ENCODE assay signal across 8 cellular contexts in the genomic region with DNA sequence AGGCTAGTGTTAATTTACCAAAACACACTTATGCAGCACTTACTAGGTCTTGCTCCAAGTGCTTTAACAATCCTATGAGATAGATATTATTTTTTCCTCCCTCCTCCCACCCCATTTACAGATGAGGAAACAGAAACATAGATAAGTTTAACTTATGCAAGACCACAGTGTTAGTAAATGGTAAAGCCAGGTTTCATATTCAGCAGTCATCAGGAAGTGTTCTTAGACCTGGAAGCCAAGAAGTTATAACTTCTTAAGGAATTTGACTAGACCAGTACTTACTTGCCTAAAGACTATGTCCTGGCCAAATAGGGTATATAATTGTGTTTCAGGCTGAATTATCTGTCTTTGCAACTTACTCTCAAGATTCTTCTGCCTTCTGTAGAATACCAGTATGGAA. TPM values are rescaled to one million over a fixed set of nuclear protein-coding genes. Genes with fewer than 3 reads are reported as not detected.
DNase-seq lines count a peak whose midpoint lies in the region; ATAC-seq and TF ChIP-seq lines count a peak whose summit lies in the region.

No MANE protein-coding gene starts in this region.

- H3K4me1 ChIP-seq in CD8-positive, alpha-beta memory T cell (ENCODE audit: insufficient read depth, low read length) = peaks cover 45% of the 10 kb centered on the region
- peaks cover 17% of the 10 kb centered on the region for H3K4me1 ChIP-seq in mammary epithelial cell (ENCODE audit: insufficient read depth, low read length)

- CTCF ChIA-PET in CD8-positive, alpha-beta memory T cell (lab: Charles Lee) = no interaction called here
- CTCF ChIA-PET in mammary epithelial cell (lab: Charles Lee; ENCODE audit: low non-redundant PET) = no interaction called here

- peaks cover 58 to 87% (median 84%) of the 10 kb centered on the region in 3 donors for H3K4me1 Mint-ChIP-seq in CD8-positive, alpha-beta memory T cell

- H4K20me1 ChIP-seq in mammary epithelial cell (ENCODE audit: insufficient read depth, low read length) = no peaks in the 10 kb centered on the region

- POLR2A ChIA-PET in CD8-positive, alpha-beta memory T cell (lab: Charles Lee) = no interaction called here

- no peaks in the 10 kb centered on the region for H3K9me3 ChIP-seq in CD8-positive, alpha-beta memory T cell (ENCODE audit: low read length)
- H3K9me3 ChIP-seq in KOPT-K1 (ENCODE audit: insufficient read depth, low read length, poor library complexity, severe bottlenecking) = no peaks in the 10 kb centered on the region
- no peaks in the 10 kb centered on the region for H3K9me3 ChIP-seq in mammary epithelial cell (replicated peaks; ENCODE audit: insufficient read depth, low read length)

- ATAC-seq in GM21423 (IDR thresholded peaks at IDR 0.05; ENCODE audit: unreplicated experiment) = peak; percentile 47

- intact Hi-C loops in mammary epithelial cell (cut with micrococcal nuclease) = no loop called here

- H3K27me3 ChIP-seq in CD8-positive, alpha-beta memory T cell (ENCODE audit: insufficient read depth, low read length, poor library complexity, severe bottlenecking) = no peaks in the 10 kb centered on the region
- no peaks in the 10 kb centered on the region for H3K27me3 ChIP-seq in mammary epithelial cell (ENCODE audit: insufficient read depth, low read length)

- peaks cover 0 to 5% (median 0%) of the 10 kb centered on the region in 3 donors for H3K36me3 Mint-ChIP-seq in CD8-positive, alpha-beta memory T cell

- peak overlapping the region in 5 of 7 donors; percentile 2 to 19 (median 10) for H3K4me3 Mint-ChIP-seq in CD8-positive, alpha-beta memory T cell

- no peak overlapping the region for H3K27ac ChIP-seq in CD8-positive, alpha-beta memory T cell (ENCODE audit: low read depth, low read length)
- H3K27ac ChIP-seq in KOPT-K1 (ENCODE audit: low read depth, low read length, poor library complexity, severe bottlenecking) (peak overlapping the region; percentile 100), mammary epithelial cell (ENCODE audit: insufficient read depth, low read depth, low read length) (peak overlapping the region; percentile 3)

- H3K27me3 Mint-ChIP-seq in CD8-positive, alpha-beta memory T cell = no peaks in the 10 kb centered on the region

- dilution Hi-C loops in mammary epithelial cell (cut with HindIII; ENCODE audit: low sequenced_read_pairs) = no loop called here

- no peak overlapping the region for H3K9ac ChIP-seq in mammary epithelial cell (ENCODE audit: insufficient read depth, low read length)

- peaks cover 83% of the 10 kb centered on the region for H3K79me2 ChIP-seq in mammary epithelial cell (ENCODE audit: insufficient read depth, low read length)

- no peak for DNase-seq in CD8-positive, alpha-beta memory T cell
- DNase-seq in mammary epithelial cell (peak; percentile 58), GM13976 (ENCODE audit: low spot score) (no peak), DMS53 treated with DMSO at 0.1 percent for 48 hours (lab: John Stamatoyannopoulos, UW; ENCODE audit: unreplicated experiment) (no peak), LoVo (ENCODE audit: low spot score) (no peak), hepatic stellate cell (ENCODE audit: low spot score) (no peak)

- no peak overlapping the region for H3K4me3 ChIP-seq in CD8-positive, alpha-beta memory T cell (ENCODE audit: low read length)
- peak overlapping the region in 1 of 3 experiments; percentile 12 for H3K4me3 ChIP-seq in mammary epithelial cell (replicated peaks in 1 of 3; ENCODE audit: insufficient read depth in 1 of 3, low read depth in 2 of 3, low read length in 3 of 3)

- no peaks in the 10 kb centered on the region for H3K9me3 Mint-ChIP-seq in CD8-positive, alpha-beta memory T cell

- peak overlapping the region; percentile 42 for H2AFZ ChIP-seq in mammary epithelial cell (ENCODE audit: low read depth, low read length)

- in situ Hi-C loops in mammary epithelial cell (cut with MboI; ENCODE audit: low sequenced_read_pairs in 2 of 2) (no loop called here), GM13976 (cut with MboI; ENCODE audit: low sequenced_read_pairs, unreplicated experiment) (no loop called here)

- peak overlapping the region; percentile 82 for H3K4me2 ChIP-seq in mammary epithelial cell (ENCODE audit: insufficient read depth, low read depth, low read length)

- no TSS peak for BruUV-seq in mammary epithelial cell (replicated peaks; lab: Mats Ljungman, UMichigan)

- no peak for TF ChIP-seq CTCF in mammary epithelial cell (conservative IDR thresholded peaks at IDR 0.05 in 1 of 2, IDR thresholded peaks at IDR 0.05 in 1 of 2; ENCODE audit: extremely low read depth in 1 of 2, insufficient read depth in 1 of 2, low read depth in 1 of 2, low read length in 2 of 2)
- no peak for TF ChIP-seq CTCF in GM13976 (IDR thresholded peaks at IDR 0.05; ENCODE audit: borderline replicate concordance, control extremely low read depth, extremely low read depth, insufficient read depth, missing control alignments)

- peak overlapping the region in 5 of 8 donors; percentile 18 to 61 (median 22) for H3K27ac Mint-ChIP-seq in CD8-positive, alpha-beta memory T cell

- no peaks in the 10 kb centered on the region for H3K36me3 ChIP-seq in CD8-positive, alpha-beta memory T cell (ENCODE audit: insufficient read depth, low read length)
- H3K36me3 ChIP-seq in KOPT-K1 (ENCODE audit: insufficient read depth, low read length) (no peaks in the 10 kb centered on the region), mammary epithelial cell (ENCODE audit: insufficient read depth, low read length) (no peaks in the 10 kb centered on the region)

RNA-seq across cellular contexts. Expression of a gene that starts 15.9 kb away (rescaled TPM):
- total RNA-seq in CD8-positive, alpha-beta memory T cell = 10 to 100 TPM; 17.0 to 17.3 TPM
- polyA plus RNA-seq in CD8-positive, alpha-beta memory T cell = 26.6 TPM
- 10 to 100 TPM; 13.2 to 26.8 TPM for total RNA-seq in mammary epithelial cell
- polyA plus RNA-seq in mammary epithelial cell = 10.0 TPM
- polyA minus RNA-seq in mammary epithelial cell = 8.5 TPM

RNA-seq across cellular contexts. Expression of a gene that starts 16.3 kb away (rescaled TPM):
- total RNA-seq in CD8-positive, alpha-beta memory T cell = 10 to 100 TPM; 11.4 to 12.3 TPM
- 13.5 TPM for polyA plus RNA-seq in CD8-positive, alpha-beta memory T cell
- 10 to 100 TPM; 13.7 to 20.4 TPM for total RNA-seq in mammary epithelial cell
- 11.2 TPM for polyA plus RNA-seq in mammary epithelial cell
- polyA minus RNA-seq in mammary epithelial cell = not detected
